In the genomic region with DNA sequence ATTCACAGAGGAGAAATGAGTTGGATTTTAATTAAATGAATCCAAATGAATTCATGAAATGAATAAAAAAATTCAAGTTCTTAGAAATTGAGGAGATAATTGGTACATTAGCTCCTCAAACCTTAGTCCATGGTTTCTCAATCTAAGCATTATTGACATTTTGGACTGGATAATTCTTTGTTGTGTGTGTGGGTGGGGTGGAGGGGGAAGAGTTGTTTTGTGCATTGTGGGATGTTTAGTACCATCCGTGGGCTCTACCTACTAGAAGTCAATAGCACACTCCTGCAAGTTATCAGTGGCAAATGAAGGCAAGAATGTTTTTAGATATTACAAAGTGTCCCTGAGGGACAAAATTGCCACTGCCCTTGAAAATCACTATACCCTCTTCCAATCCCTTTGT, we compare ENCODE assay signal across 28 cellular contexts.
"Had no signal": no experiment of that assay in that cellular context is flagged by ENCODE, and none has a peak within 500 bp of the region (broad histone marks: within the 10 kb centered on the region; RNA-seq: fewer than 3 reads in every experiment).

No MANE protein-coding gene starts in this region.

- H3K27ac ChIP-seq: brain microvascular endothelial cell, Peyer's patch, SJSA1 had no signal

- H3K36me3 ChIP-seq: brain microvascular endothelial cell, Peyer's patch, SJSA1 had no signal

- H3K9ac ChIP-seq: SK-N-SH had no signal

- H3K27me3 ChIP-seq: brain microvascular endothelial cell, Peyer's patch, SJSA1 had no signal

- H3K4me1 ChIP-seq: Peyer's patch, SJSA1 had no signal

- H3K4me3 ChIP-seq: K562, Peyer's patch, SJSA1 had no signal

- DNase-seq: activated CD4-positive, alpha-beta T cell treated with anti-CD3 and anti-CD28 coated beads, Interleukin-2, amount 10 ng/mL, durations not matched to agents 24 days and 14 days; activated CD4-positive, alpha-beta T cell treated with anti-CD3 and anti-CD28 coated beads, Interleukin-2, amount 50 U/mL, for 4 hours; activated CD8-positive, alpha-beta T cell treated with anti-CD3 and anti-CD28 coated beads, Interleukin-2, amount 10 ng/mL, durations not matched to agents 7 days and 5 days; activated effector memory CD4-positive, alpha-beta T cell treated with Interleukin-2 at 50 U/mL for 16 hours; activated naive CD4-positive, alpha-beta T cell treated with anti-CD3 and anti-CD28 coated beads, Interleukin-2, amount 10 ng/mL, durations not matched to agents 7 days and 5 days; activated naive CD8-positive, alpha-beta T cell treated with anti-CD3 and anti-CD28 coated beads, Interleukin-2, amount 50 U/mL, for 24 hours; activated T-cell treated with anti-CD3 and anti-CD28 coated beads, Interleukin-2, amount 50 U/mL, for 48 hours; amniotic stem cell; aorta; brain microvascular endothelial cell; central memory CD4-positive, alpha-beta T cell; NCI-H1105; NCI-H1417 treated with DMSO at 0.1 percent for 48 hours; NCI-H1694; NCI-H1930; NCI-H2081 treated with DMSO at 0.1 percent for 48 hours; NCI-H2171; NCI-H510A; NCI-H526; NCI-H748 treated with DMSO at 0.1 percent for 48 hours; NK-92 treated with Interleukin-12 subunit alpha and Interleukin-12 subunit beta, amount 100 ng/mL, for 24 hours; PC-3; Peyer's patch; RPMI8226; SHP77 treated with DMSO at 0.1 percent for 48 hours; SK-N-SH had no signal

- H3K9me3 ChIP-seq: Peyer's patch, SJSA1, SK-N-SH had no signal

- ATAC-seq: activated CD8-positive, alpha-beta T cell treated with anti-CD3 and anti-CD28 coated beads, Interleukin-2, amount 10 ng/mL, durations not matched to agents 7 days and 5 days; activated naive CD8-positive, alpha-beta T cell treated with anti-CD3 and anti-CD28 coated beads, Interleukin-2, amount 50 U/mL, for 24 hours; K562; PC-3 had no signal
